In genomic region chr7:151452680-151453325, GRCh38 we compare ENCODE assay signal across 20 cellular contexts. TPM values are rescaled to one million over a fixed set of nuclear protein-coding genes. Genes with fewer than 3 reads are reported as not detected.
"Had no signal": no experiment of that assay in that cellular context is flagged by ENCODE, and none has a peak within 500 bp of the region (broad histone marks: within the 10 kb centered on the region; RNA-seq: fewer than 3 reads in every experiment).

No MANE protein-coding gene starts in this region.

- H3K9me3 Mint-ChIP-seq: activated B cell treated with CpG ODN at 0.5 μM for 24 hours; activated naive CD8-positive, alpha-beta T cell treated with anti-CD3 and anti-CD28 coated beads for 36 hours; activated T-helper 1 cell treated with anti-CD3 and anti-CD28 coated beads, Interleukin-12 subunit alpha, Interleukin-12 subunit beta, Interleukin-2, Interleukin-4 antibody, amounts not matched to agents 30 ng/mL and 10 ng/mL and 1 ng/mL, durations not matched to agents 14 hours and 24 hours and 36 hours; effector memory CD8-positive, alpha-beta T cell had no signal

- H3K4me3 ChIP-seq: cardiac muscle cell, esophagus squamous epithelium, heart right ventricle, stomach had no signal

- H3K27me3 Mint-ChIP-seq: activated naive CD8-positive, alpha-beta T cell treated with anti-CD3 and anti-CD28 coated beads for 36 hours had no signal

- H3K36me3 Mint-ChIP-seq: activated naive CD8-positive, alpha-beta T cell treated with anti-CD3 and anti-CD28 coated beads for 36 hours had no signal

- ATAC-seq: heart right ventricle, SK-N-SH treated with all-trans-retinoic acid at 6 μM for 48 hours had no signal

- DNase-seq: activated B cell treated with CpG ODN at 0.5 μM for 24 hours; activated CD4-positive, alpha-beta T cell treated with anti-CD3 and anti-CD28 coated beads, Interleukin-2, amount 50 U/mL, for 1 hour; activated naive CD4-positive, alpha-beta T cell; activated naive CD8-positive, alpha-beta T cell treated with anti-CD3 and anti-CD28 coated beads for 36 hours; amniotic stem cell; effector memory CD8-positive, alpha-beta T cell; esophagus squamous epithelium; heart right ventricle; midbrain; T-helper 1 cell; T-helper 9 cell had no signal

- H3K27ac ChIP-seq: cardiac muscle cell, esophagus squamous epithelium, heart right ventricle, stomach had no signal

- H3K36me3 ChIP-seq: cardiac muscle cell, esophagus squamous epithelium, heart right ventricle, stomach had no signal

- H3K27me3 ChIP-seq: cardiac muscle cell, heart right ventricle had no signal

- H3K9me3 ChIP-seq: esophagus squamous epithelium, heart right ventricle, stomach had no signal

- H3K4me3 Mint-ChIP-seq: activated B cell treated with CpG ODN at 0.5 μM for 24 hours; activated naive CD8-positive, alpha-beta T cell treated with anti-CD3 and anti-CD28 coated beads for 36 hours; activated T-helper 1 cell treated with anti-CD3 and anti-CD28 coated beads, Interleukin-12 subunit alpha, Interleukin-12 subunit beta, Interleukin-2, Interleukin-4 antibody, amounts not matched to agents 30 ng/mL and 10 ng/mL and 1 ng/mL, durations not matched to agents 14 hours and 24 hours and 36 hours had no signal

- FAIRE-seq: keratinocyte had no signal

RNA-seq across cellular contexts. Expression of gene CRYGN, which starts 12.9 kb away (rescaled TPM):
- total RNA-seq: activated B cell treated with CpG ODN at 0.5 μM for 24 hours; activated T-helper 1 cell treated with anti-CD3 and anti-CD28 coated beads, Interleukin-12 subunit alpha, Interleukin-12 subunit beta, Interleukin-2, Interleukin-4 antibody, amounts not matched to agents 30 ng/mL and 10 ng/mL and 1 ng/mL, durations not matched to agents 14 hours and 24 hours and 36 hours; dermis microvascular lymphatic vessel endothelial cell; lung microvascular endothelial cell; skeletal muscle tissue; stomach had no signal
- polyA plus RNA-seq: keratinocyte, neural cell, stomach had no signal

RNA-seq across cellular contexts. Expression of gene WDR86, which starts 43.0 kb away (rescaled TPM):
- total RNA-seq: activated naive CD8-positive, alpha-beta T cell treated with anti-CD3 and anti-CD28 coated beads for 36 hours; activated T-helper 1 cell treated with anti-CD3 and anti-CD28 coated beads, Interleukin-12 subunit alpha, Interleukin-12 subunit beta, Interleukin-2, Interleukin-4 antibody, amounts not matched to agents 30 ng/mL and 10 ng/mL and 1 ng/mL, durations not matched to agents 14 hours and 24 hours and 36 hours; dermis microvascular lymphatic vessel endothelial cell; lung microvascular endothelial cell had no signal
- polyA plus RNA-seq: keratinocyte had no signal
